Comparison of ENCODE assay signal across 8 cellular contexts in genomic region chr11:125593113-125593761, GRCh38. TPM values are rescaled to one million over a fixed set of nuclear protein-coding genes. Genes with fewer than 3 reads are reported as not detected.
DNase-seq lines count a peak whose midpoint lies in the region; ATAC-seq and TF ChIP-seq lines count a peak whose summit lies in the region.

No MANE protein-coding gene starts in this region.

- H3K36me3 ChIP-seq in ascending aorta = peaks cover 6 to 8% of the 10 kb centered on the region in 2 donors
- H3K36me3 ChIP-seq in iPS-18a (ENCODE audit: control insufficient read depth, low read depth, low read length) = peaks cover 24% of the 10 kb centered on the region

- H3K4me3 ChIP-seq in NB4 (ENCODE audit: low read depth, low read length) = peak overlapping the region; percentile 82
- peak overlapping the region; percentile 82 to 99 for H3K4me3 ChIP-seq in ascending aorta
- H3K4me3 ChIP-seq in iPS-18a (ENCODE audit: low read length) = peak overlapping the region; percentile 82

- H3K27ac ChIP-seq in ascending aorta (peak overlapping the region; percentile 72 to 86), iPS-18a (ENCODE audit: low read length) (peak overlapping the region; percentile 44)

- ATAC-seq in HG03045 (IDR thresholded peaks at IDR 0.05; ENCODE audit: unreplicated experiment) = no peak
- no peak for ATAC-seq in GM18520 (IDR thresholded peaks at IDR 0.05; ENCODE audit: unreplicated experiment)

- peak; percentile 12 for DNase-seq in activated CD4-positive, alpha-beta T cell treated with anti-CD3 and anti-CD28 coated beads, Interleukin-2, amount 10 ng/mL, durations not matched to agents 7 days and 5 days
- no peak for DNase-seq in activated CD4-positive, alpha-beta T cell treated with anti-CD3 and anti-CD28 coated beads, Interleukin-2, amount 50 U/mL, for 4 hours
- DNase-seq in NB4 (ENCODE audit: low read depth) (no peak), ascending aorta (ENCODE audit: low spot score in 2 of 2) (no peak)
- peak; percentile 1 for DNase-seq in stimulated activated CD8-positive, alpha-beta memory T cell treated with anti-CD3 and anti-CD28 coated beads, Interleukin-15, amount 100 ng/mL, for 1 hour (ENCODE audit: low read depth)

- peaks cover 40% of the 10 kb centered on the region for H3K4me1 Mint-ChIP-seq in activated CD4-positive, alpha-beta T cell treated with anti-CD3 and anti-CD28 coated beads, Interleukin-2, amount 10 ng/mL, durations not matched to agents 7 days and 5 days

- peak overlapping the region; percentile 95 for H3K27ac Mint-ChIP-seq in activated CD4-positive, alpha-beta T cell treated with anti-CD3 and anti-CD28 coated beads, Interleukin-2, amount 10 ng/mL, durations not matched to agents 7 days and 5 days

- no peaks in the 10 kb centered on the region for H3K9me3 ChIP-seq in ascending aorta
- H3K9me3 ChIP-seq in iPS-18a (ENCODE audit: control insufficient read depth, low read depth, low read length) = no peaks in the 10 kb centered on the region

- peak overlapping the region; percentile 80 for H3K9ac ChIP-seq in iPS-18a (ENCODE audit: low read length)

- POLR2A ChIA-PET in activated CD4-positive, alpha-beta T cell treated with anti-CD3 and anti-CD28 coated beads, Interleukin-2, amount 10 ng/mL, durations not matched to agents 7 days and 5 days (lab: Charles Lee) = no interaction called here

- intact Hi-C loops in ascending aorta (cut with DNase I) = loop anchor here (5.0 to 10.0 kb wide), 5 partner anchors 309 to 1478 kb away; partner anchors contain the start of genes CCDC15, DDX25, PKNOX2 and PUS3

- no peaks in the 10 kb centered on the region for H3K27me3 Mint-ChIP-seq in activated CD4-positive, alpha-beta T cell treated with anti-CD3 and anti-CD28 coated beads, Interleukin-2, amount 10 ng/mL, durations not matched to agents 7 days and 5 days

- H3K4me1 ChIP-seq in ascending aorta (peaks cover 7 to 13% of the 10 kb centered on the region in 2 donors), iPS-18a (ENCODE audit: control insufficient read depth, low read depth, low read length) (peaks cover 6% of the 10 kb centered on the region)

- H3K27me3 ChIP-seq in ascending aorta (no peaks in the 10 kb centered on the region), iPS-18a (ENCODE audit: control insufficient read depth, insufficient read depth, low read length) (no peaks in the 10 kb centered on the region)

- CTCF ChIA-PET in activated CD4-positive, alpha-beta T cell treated with anti-CD3 and anti-CD28 coated beads, Interleukin-2, amount 10 ng/mL, durations not matched to agents 7 days and 5 days (lab: Charles Lee) = interaction anchor here (0.9 to 2.9 kb wide), 4 partner anchors 9 to 27 kb away, joined by 3 to 12 read pairs (median 4); partner anchors contain the start of gene EI24

- H3K36me3 Mint-ChIP-seq in activated CD4-positive, alpha-beta T cell treated with anti-CD3 and anti-CD28 coated beads, Interleukin-2, amount 10 ng/mL, durations not matched to agents 7 days and 5 days (ENCODE audit: low read depth) = peaks cover 31% of the 10 kb centered on the region

- H3K4me3 Mint-ChIP-seq in activated CD4-positive, alpha-beta T cell treated with anti-CD3 and anti-CD28 coated beads, Interleukin-2, amount 10 ng/mL, durations not matched to agents 7 days and 5 days = peak overlapping the region; percentile 91

- no peaks in the 10 kb centered on the region for H3K9me3 Mint-ChIP-seq in activated CD4-positive, alpha-beta T cell treated with anti-CD3 and anti-CD28 coated beads, Interleukin-2, amount 10 ng/mL, durations not matched to agents 7 days and 5 days

- TF ChIP-seq POLR2A in NB4 (IDR thresholded peaks at IDR 0.05; ENCODE audit: extremely low read depth, insufficient read length) = no peak

- no peak for TF ChIP-seq CTCF in NB4 (IDR thresholded peaks at IDR 0.05; ENCODE audit: low read depth, low read length)
- no peak for TF ChIP-seq CTCF in ascending aorta (IDR thresholded peaks at IDR 0.05)

RNA-seq across cellular contexts. Expression of gene STT3A, which starts 0.6 kb away (rescaled TPM):
- 100 to 1,000 TPM; 105 to 127 TPM for total RNA-seq in activated CD4-positive, alpha-beta T cell treated with anti-CD3 and anti-CD28 coated beads, Interleukin-2, amount 10 ng/mL, durations not matched to agents 7 days and 5 days
- 88.9 TPM for total RNA-seq in ascending aorta

RNA-seq across cellular contexts. Expression of gene EI24, which starts 24.0 kb away (rescaled TPM):
- 10 to 100 TPM; 37.3 to 44.3 TPM for total RNA-seq in activated CD4-positive, alpha-beta T cell treated with anti-CD3 and anti-CD28 coated beads, Interleukin-2, amount 10 ng/mL, durations not matched to agents 7 days and 5 days
- 111 TPM for total RNA-seq in ascending aorta

RNA-seq across cellular contexts. Expression of gene CHEK1, which starts 31.7 kb away (rescaled TPM):
- total RNA-seq in activated CD4-positive, alpha-beta T cell treated with anti-CD3 and anti-CD28 coated beads, Interleukin-2, amount 10 ng/mL, durations not matched to agents 7 days and 5 days = 10 to 100 TPM; 81.4 to 87.2 TPM
- total RNA-seq in ascending aorta = 0.21 TPM

Comparison
In these comparisons a context has a peak if more than half of its experiments do, and no peak if none do; other contexts are left out.
1. DNase-seq: peak in activated CD4-positive, alpha-beta T cell treated with anti-CD3 and anti-CD28 coated beads, Interleukin-2, amount 10 ng/mL, durations not matched to agents 7 days and 5 days (single experiment) and stimulated activated CD8-positive, alpha-beta memory T cell treated with anti-CD3 and anti-CD28 coated beads, Interleukin-15, amount 100 ng/mL, for 1 hour (single experiment); none in activated CD4-positive, alpha-beta T cell treated with anti-CD3 and anti-CD28 coated beads, Interleukin-2, amount 50 U/mL, for 4 hours (0 of 2), NB4 (single experiment) and ascending aorta (0 of 2).
2. RNA of gene CHEK1, which starts 31.7 kb away (total RNA-seq): 81.4 to 87.2 TPM in activated CD4-positive, alpha-beta T cell treated with anti-CD3 and anti-CD28 coated beads, Interleukin-2, amount 10 ng/mL, durations not matched to agents 7 days and 5 days; 0.21 TPM in ascending aorta (single experiment); every median in the first group is over 10 times any median in the second.
3. Peak in every context shown above with its lines, with median percentiles within 50 percentile points of each other: H3K4me3 ChIP-seq.